In genomic region chr7:151001546-151001945, GRCh38 we compare ENCODE assay signal across 24 cellular contexts. TPM values are rescaled to one million over a fixed set of nuclear protein-coding genes. Genes with fewer than 3 reads are reported as not detected.
DNase-seq lines count a peak whose midpoint lies in the region; ATAC-seq and TF ChIP-seq lines count a peak whose summit lies in the region.
"Had no signal": no experiment of that assay in that cellular context is flagged by ENCODE, and none has a peak within 500 bp of the region (broad histone marks: within the 10 kb centered on the region; RNA-seq: fewer than 3 reads in every experiment).

No MANE protein-coding gene starts in this region.

- dilution Hi-C loops in mammary epithelial cell (cut with HindIII; ENCODE audit: low sequenced_read_pairs), result no loop called here

- no peaks in the 10 kb centered on the region for H3K79me2 ChIP-seq in mammary epithelial cell (ENCODE audit: insufficient read depth, low read length)

- no peaks in the 10 kb centered on the region for H3K27me3 Mint-ChIP-seq in stimulated activated naive CD8-positive, alpha-beta T cell treated with anti-CD3 and anti-CD28 coated beads, Interleukin-15, amount 100 ng/mL, for 72 hours
- H3K27me3 Mint-ChIP-seq: CD4-positive, alpha-beta memory T cell had no signal

- CTCF ChIA-PET in mammary epithelial cell (lab: Charles Lee; ENCODE audit: low non-redundant PET), result no interaction called here
- CTCF ChIA-PET in A673 (lab: Charles Lee), result no interaction called here

- H2AFZ ChIP-seq in mammary epithelial cell (ENCODE audit: low read depth, low read length), result peak overlapping the region; percentile 23

- no peak overlapping the region for H3K27ac ChIP-seq in mammary epithelial cell (ENCODE audit: insufficient read depth, low read depth, low read length)
- no peak overlapping the region for H3K27ac ChIP-seq in breast epithelium
- H3K27ac ChIP-seq in lung (ENCODE audit: low read depth in 1 of 2, low read length in 1 of 2), result no peak overlapping the region
- H3K27ac ChIP-seq in A673 (ENCODE audit: low read depth, low read length, poor library complexity, severe bottlenecking), result no peak overlapping the region
- H3K27ac ChIP-seq: 22Rv1 had no signal

- no peak overlapping the region for H3K4me3 ChIP-seq in mammary epithelial cell (replicated peaks in 1 of 3; ENCODE audit: insufficient read depth in 1 of 3, low read depth in 2 of 3, low read length in 3 of 3)
- no peak overlapping the region for H3K4me3 ChIP-seq in breast epithelium
- peak overlapping the region; percentile 3 for H3K4me3 ChIP-seq in lung
- H3K4me3 ChIP-seq in A673 (ENCODE audit: low read depth, low read length, poor library complexity, severe bottlenecking), result no peak overlapping the region
- H3K4me3 ChIP-seq: HAP-1 had no signal

- H3K4me3 Mint-ChIP-seq in stimulated activated naive CD8-positive, alpha-beta T cell treated with anti-CD3 and anti-CD28 coated beads, Interleukin-15, amount 100 ng/mL, for 72 hours, result no peak overlapping the region
- H3K4me3 Mint-ChIP-seq: CD4-positive, alpha-beta memory T cell; HFFc6 had no signal

- TF ChIP-seq CTCF in mammary epithelial cell (conservative IDR thresholded peaks at IDR 0.05 in 1 of 2, IDR thresholded peaks at IDR 0.05 in 1 of 2; ENCODE audit: extremely low read depth in 1 of 2, insufficient read depth in 1 of 2, low read depth in 1 of 2, low read length in 2 of 2) (no peak), breast epithelium (IDR thresholded peaks at IDR 0.05) (no peak), lung (IDR thresholded peaks at IDR 0.05; ENCODE audit: control extremely low read depth, extremely low read depth) (no peak), A673 (conservative IDR thresholded peaks at IDR 0.05; ENCODE audit: low read depth, low read length) (no peak)

- no peaks in the 10 kb centered on the region for H3K9me3 ChIP-seq in mammary epithelial cell (replicated peaks; ENCODE audit: insufficient read depth, low read length)
- no peaks in the 10 kb centered on the region for H3K9me3 ChIP-seq in breast epithelium
- H3K9me3 ChIP-seq in lung (ENCODE audit: control insufficient read depth in 2 of 2, insufficient read depth in 1 of 2, low read length in 1 of 2), result no peaks in the 10 kb centered on the region
- H3K9me3 ChIP-seq in A673 (ENCODE audit: low read depth, low read length, poor library complexity, severe bottlenecking), result no peaks in the 10 kb centered on the region
- H3K9me3 ChIP-seq: BE2C, HAP-1 had no signal

- no peak overlapping the region for H3K9ac ChIP-seq in mammary epithelial cell (ENCODE audit: insufficient read depth, low read length)

- ATAC-seq in stimulated activated naive CD8-positive, alpha-beta T cell treated with anti-CD3 and anti-CD28 coated beads, Interleukin-15, amount 100 ng/mL, for 72 hours, result peak; percentile 53
- no peak for ATAC-seq in stimulated activated naive CD8-positive, alpha-beta T cell treated with anti-CD3 and anti-CD28 coated beads, Interleukin-15, Interleukin-2, amounts not matched to agents 100 U/mL and 50 U/mL, for 24 hours
- no peak for ATAC-seq in lung (ENCODE audit: insufficient read depth, low FRiP score)

- H3K36me3 ChIP-seq in mammary epithelial cell (ENCODE audit: insufficient read depth, low read length) (no peaks in the 10 kb centered on the region), breast epithelium (no peaks in the 10 kb centered on the region), lung (ENCODE audit: control insufficient read depth in 2 of 2, insufficient read depth in 2 of 2, low read length in 2 of 2) (peaks cover 0 to 8% of the 10 kb centered on the region in 2 donors), A673 (ENCODE audit: insufficient read depth, low read length, poor library complexity, severe bottlenecking) (no peaks in the 10 kb centered on the region)
- H3K36me3 ChIP-seq: BE2C, HAP-1 had no signal

- H4K20me1 ChIP-seq in mammary epithelial cell (ENCODE audit: insufficient read depth, low read length), result no peaks in the 10 kb centered on the region

- DNase-seq in mammary epithelial cell, result no peak
- DNase-seq in breast epithelium (ENCODE audit: low spot score in 2 of 2), result no peak
- DNase-seq in stimulated activated naive CD8-positive, alpha-beta T cell treated with anti-CD3 and anti-CD28 coated beads, Interleukin-15, amount 100 ng/mL, for 72 hours, result no peak
- no peak for DNase-seq in stimulated activated naive CD8-positive, alpha-beta T cell treated with anti-CD3 and anti-CD28 coated beads, Interleukin-15, Interleukin-2, amounts not matched to agents 100 U/mL and 50 U/mL, for 24 hours
- DNase-seq in lung (ENCODE audit: low spot score), result no peak
- no peak for DNase-seq in NCI-H345 (lab: John Stamatoyannopoulos, UW)
- no peak for DNase-seq in A673 (ENCODE audit: low spot score)
- no peak for DNase-seq in islet precursor cell
- DNase-seq: ACHN, AML-193, BE2C, C1 segment of cervical spinal cord, Calu3, COR-L47, DMS53, DMS79 treated with DMSO at 0.1 percent for 48 hours, GF-D8, GOT3, HFFc6 had no signal

- BruUV-seq in mammary epithelial cell (replicated peaks; lab: Mats Ljungman, UMichigan), result no TSS peak
- BruUV-seq in A673 (replicated peaks; lab: Mats Ljungman, UMichigan), result no TSS peak

- no peak overlapping the region for H3K27ac Mint-ChIP-seq in stimulated activated naive CD8-positive, alpha-beta T cell treated with anti-CD3 and anti-CD28 coated beads, Interleukin-15, amount 100 ng/mL, for 72 hours
- H3K27ac Mint-ChIP-seq: HFFc6 had no signal

- POLR2A ChIA-PET in A673 (lab: Charles Lee; ENCODE audit: low non-redundant PET), result no interaction called here

- peaks cover 31% of the 10 kb centered on the region for H3K4me1 Mint-ChIP-seq in stimulated activated naive CD8-positive, alpha-beta T cell treated with anti-CD3 and anti-CD28 coated beads, Interleukin-15, amount 100 ng/mL, for 72 hours

- no peaks in the 10 kb centered on the region for H3K9me3 Mint-ChIP-seq in stimulated activated naive CD8-positive, alpha-beta T cell treated with anti-CD3 and anti-CD28 coated beads, Interleukin-15, amount 100 ng/mL, for 72 hours
- H3K9me3 Mint-ChIP-seq: HFFc6 had no signal

- WGBS in mammary epithelial cell (ENCODE audit: low coverage, missing lambda C conversion rate), result 100% methylated on average over 2 of the region's 16 CpGs
- WGBS in lung, 2 donors, result 96 to 99% methylated on average over 16 of the region's 16 CpGs

- H3K4me1 ChIP-seq in mammary epithelial cell (ENCODE audit: insufficient read depth, low read length), result peaks cover 3% of the 10 kb centered on the region
- H3K4me1 ChIP-seq in breast epithelium, result no peaks in the 10 kb centered on the region
- peaks cover 0 to 3% of the 10 kb centered on the region in 2 donors for H3K4me1 ChIP-seq in lung (ENCODE audit: control insufficient read depth in 2 of 2, insufficient read depth in 2 of 2, low read length in 2 of 2)
- H3K4me1 ChIP-seq in A673 (ENCODE audit: insufficient read depth, low read length, poor library complexity, severe bottlenecking), result peaks cover 3% of the 10 kb centered on the region
- H3K4me1 ChIP-seq: BE2C, HAP-1 had no signal

- H3K27me3 ChIP-seq in mammary epithelial cell (ENCODE audit: insufficient read depth, low read length), result no peaks in the 10 kb centered on the region
- H3K27me3 ChIP-seq in breast epithelium, result peaks cover 0 to 12% of the 10 kb centered on the region in 2 donors
- H3K27me3 ChIP-seq in lung (ENCODE audit: control insufficient read depth, insufficient read depth), result no peaks in the 10 kb centered on the region
- no peaks in the 10 kb centered on the region for H3K27me3 ChIP-seq in A673 (replicated peaks; ENCODE audit: insufficient read depth, low read depth, low read length, poor library complexity)
- H3K27me3 ChIP-seq: BE2C had no signal

- in situ Hi-C loops in mammary epithelial cell (cut with MboI; ENCODE audit: low sequenced_read_pairs in 2 of 2), result no loop called here

- TF ChIP-seq POLR2A in breast epithelium (IDR thresholded peaks at IDR 0.05), result no peak

- no peak overlapping the region for H3K4me2 ChIP-seq in mammary epithelial cell (ENCODE audit: insufficient read depth, low read depth, low read length)

- intact Hi-C loops in mammary epithelial cell (cut with micrococcal nuclease) (no loop called here), breast epithelium (cut with DNase I; ENCODE audit: low total_unique reads) (no loop called here), A673 (cut with micrococcal nuclease; ENCODE audit: unreplicated experiment) (no loop called here)

RNA-seq across cellular contexts. Expression of gene NOS3, which starts 10.7 kb away (rescaled TPM):
- total RNA-seq in mammary epithelial cell, result 1 to 10 TPM in 1 of 2 donors, not detected in 1; 4.7 TPM
- 0.23 TPM for polyA plus RNA-seq in mammary epithelial cell
- polyA minus RNA-seq in mammary epithelial cell, result not detected
- total RNA-seq in breast epithelium, result 10 to 100 TPM in 1 of 3 donors, 1 to 10 TPM in 2; 3.8 to 35.1 (median 5.1) TPM
- total RNA-seq in lung, result 10 to 100 TPM; 11.9 to 31.0 TPM
- 10 to 100 TPM in 1 of 2 donors, 1 to 10 TPM in 1; 9.3 to 11.9 TPM for polyA plus RNA-seq in lung
- total RNA-seq in A673 (2021), result 0.75 and 1.4 TPM in 2 replicates

RNA-seq across cellular contexts. Expression of gene ATG9B, which starts 22.7 kb away (rescaled TPM):
- total RNA-seq in mammary epithelial cell, result under 1 TPM; under 0.01 to 0.54 TPM
- 0.14 TPM for polyA plus RNA-seq in mammary epithelial cell
- not detected for polyA minus RNA-seq in mammary epithelial cell
- 1 to 10 TPM in 1 of 3 donors, under 1 TPM in 1, not detected in 1; 0.44 to 2.0 TPM for total RNA-seq in breast epithelium
- total RNA-seq in lung, result 1 to 10 TPM; 1.1 to 2.8 TPM
- 1 to 10 TPM in 1 of 2 donors, under 1 TPM in 1; 0.78 to 1.8 TPM for polyA plus RNA-seq in lung
- 0.96 and 1.9 TPM in 2 replicates for total RNA-seq in A673 (2021)
- total RNA-seq: Daoy had no signal

RNA-seq across cellular contexts. Expression of gene KCNH2, which starts 23.4 kb away (rescaled TPM):
- total RNA-seq in mammary epithelial cell (1 to 10 TPM in 1 of 2 donors, not detected in 1; 1.5 TPM), breast epithelium (under 1 TPM; under 0.01 to 0.29 (median 0.16) TPM), lung (1 to 10 TPM; 1.7 to 2.0 TPM), A673 (2021) (1.5 and 4.0 TPM in 2 replicates)
- polyA plus RNA-seq in mammary epithelial cell (not detected), lung (under 1 TPM; 0.43 to 0.82 TPM)
- polyA minus RNA-seq in mammary epithelial cell, result 0.47 TPM
- total RNA-seq: HFFc6 had no signal

RNA-seq across cellular contexts. Expression of gene ABCB8, which starts 26.7 kb away (rescaled TPM):
- total RNA-seq in mammary epithelial cell (10 to 100 TPM; 29.8 to 57.2 TPM), breast epithelium (10 to 100 TPM; 14.7 to 19.3 (median 17.6) TPM), lung (10 to 100 TPM; 21.8 to 61.5 TPM), A673 (2021) (50.9 and 57.6 TPM in 2 replicates)
- polyA plus RNA-seq in mammary epithelial cell (31.7 TPM), lung (10 to 100 TPM; 28.7 to 28.9 TPM)
- polyA minus RNA-seq in mammary epithelial cell, result 39.2 TPM

RNA-seq across cellular contexts. Expression of gene ASIC3, which starts 46.8 kb away (rescaled TPM):
- 1 to 10 TPM in 1 of 2 donors, under 1 TPM in 1; 0.33 to 1.8 TPM for total RNA-seq in mammary epithelial cell
- polyA plus RNA-seq in mammary epithelial cell, result 0.34 TPM
- 4.1 TPM for polyA minus RNA-seq in mammary epithelial cell
- total RNA-seq in breast epithelium, result 1 to 10 TPM; 1.3 to 3.3 (median 2.3) TPM
- total RNA-seq in lung, result 1 to 10 TPM in 1 of 2 donors, under 1 TPM in 1; 0.37 to 3.9 TPM
- 1 to 10 TPM; 1.6 to 3.2 TPM for polyA plus RNA-seq in lung
- total RNA-seq in A673 (2021), result 4.5 and 6.7 TPM in 2 replicates
- total RNA-seq: G401 had no signal
- polyA plus RNA-seq: CD4-positive, alpha-beta memory T cell had no signal
